Comparison of ENCODE assay signal across 16 cellular contexts in genomic region chr15:64682255-64682654, GRCh38.
A peak's percentile ranks its signal among the peaks of the same experiment; 100 is the strongest.
DNase-seq lines count a peak whose midpoint lies in the region; ATAC-seq and TF ChIP-seq lines count a peak whose summit lies in the region.
"Had no signal": no experiment of that assay in that cellular context is flagged by ENCODE, and none has a peak within 500 bp of the region (broad histone marks: within the 10 kb centered on the region; RNA-seq: fewer than 3 reads in every experiment).

No MANE protein-coding gene starts in this region.

- H3K36me3 Mint-ChIP-seq in CD4-positive, alpha-beta memory T cell, result peaks cover 50 to 89% of the 10 kb centered on the region in 2 donors
- H3K36me3 Mint-ChIP-seq in T-cell, result peaks cover 61% of the 10 kb centered on the region
- H3K36me3 Mint-ChIP-seq in effector memory CD8-positive, alpha-beta T cell (ENCODE audit: insufficient read depth), result peaks cover 47% of the 10 kb centered on the region
- H3K36me3 Mint-ChIP-seq in nephron progenitor cell (ENCODE audit: low read depth), result peaks cover 54% of the 10 kb centered on the region

- H3K4me3 ChIP-seq in CD4-positive, alpha-beta memory T cell (ENCODE audit: low read length in 2 of 2), result no peak overlapping the region
- H3K4me3 ChIP-seq in body of pancreas, result no peak overlapping the region
- H3K4me3 ChIP-seq: GM23248, PC-9 had no signal

- H3K9me3 Mint-ChIP-seq in CD4-positive, alpha-beta memory T cell, result no peaks in the 10 kb centered on the region
- no peaks in the 10 kb centered on the region for H3K9me3 Mint-ChIP-seq in T-cell
- no peaks in the 10 kb centered on the region for H3K9me3 Mint-ChIP-seq in effector memory CD8-positive, alpha-beta T cell
- no peaks in the 10 kb centered on the region for H3K9me3 Mint-ChIP-seq in nephron progenitor cell

- H3K4me1 ChIP-seq in CD4-positive, alpha-beta memory T cell (ENCODE audit: insufficient read depth, low read length), result no peaks in the 10 kb centered on the region
- H3K4me1 ChIP-seq in body of pancreas, result no peaks in the 10 kb centered on the region

- no peak overlapping the region for H3K27ac ChIP-seq in CD4-positive, alpha-beta memory T cell (ENCODE audit: low read depth, low read length)
- no peak overlapping the region for H3K27ac ChIP-seq in body of pancreas
- H3K27ac ChIP-seq: GM23248, PC-9 had no signal

- H3K4me3 Mint-ChIP-seq in CD4-positive, alpha-beta memory T cell, result no peak overlapping the region
- H3K4me3 Mint-ChIP-seq in T-cell (no peak overlapping the region), nephron progenitor cell (no peak overlapping the region)
- no peak overlapping the region for H3K4me3 Mint-ChIP-seq in effector memory CD8-positive, alpha-beta T cell

- intact Hi-C loops in CD4-positive, alpha-beta memory T cell (cut with micrococcal nuclease), result no loop called here
- intact Hi-C loops in body of pancreas (cut with DNase I), result loop anchor here (10.0 kb wide), 1 partner anchor 257 kb away; no protein-coding TSS in a partner anchor

- no peaks in the 10 kb centered on the region for H3K27me3 ChIP-seq in CD4-positive, alpha-beta memory T cell (ENCODE audit: insufficient read depth, low read length)
- H3K27me3 ChIP-seq in body of pancreas, result no peaks in the 10 kb centered on the region
- H3K27me3 ChIP-seq: BE2C had no signal

- no peak for TF ChIP-seq POLR2A in body of pancreas (IDR thresholded peaks at IDR 0.05)

- POLR2A ChIA-PET in CD4-positive, alpha-beta memory T cell (lab: Charles Lee; ENCODE audit: partially characterized antibody), result interaction anchor here (1.1 kb wide), 1 partner anchor 252 kb away, joined by 3 read pairs; no protein-coding TSS in a partner anchor
- POLR2A ChIA-PET in T-cell (lab: Charles Lee), result no interaction called here

- H3K27ac Mint-ChIP-seq in CD4-positive, alpha-beta memory T cell, result peak overlapping the region in 5 of 7 donors; percentile 46 to 75 (median 62)
- H3K27ac Mint-ChIP-seq in T-cell (peak overlapping the region; percentile 58 to 74), nephron progenitor cell (peak overlapping the region; percentile 29)
- peak overlapping the region; percentile 45 to 84 for H3K27ac Mint-ChIP-seq in effector memory CD8-positive, alpha-beta T cell

- no peaks in the 10 kb centered on the region for H3K9me3 ChIP-seq in CD4-positive, alpha-beta memory T cell (ENCODE audit: control insufficient read depth in 1 of 2, low read length in 2 of 2)
- H3K9me3 ChIP-seq in body of pancreas, result no peaks in the 10 kb centered on the region
- H3K9me3 ChIP-seq: BE2C had no signal

- TF ChIP-seq CTCF in nephron progenitor cell (IDR thresholded peaks at IDR 0.05) (no peak), body of pancreas (IDR thresholded peaks at IDR 0.05) (no peak)

- H3K4me1 Mint-ChIP-seq in CD4-positive, alpha-beta memory T cell, result peaks cover 0 to 7% (median 3%) of the 10 kb centered on the region in 4 donors
- H3K4me1 Mint-ChIP-seq in T-cell (peaks cover 0 to 3% (median 0%) of the 10 kb centered on the region in 3 donors), nephron progenitor cell (peaks cover 23% of the 10 kb centered on the region)
- H3K4me1 Mint-ChIP-seq in effector memory CD8-positive, alpha-beta T cell (ENCODE audit: low read depth in 2 of 2), result no peaks in the 10 kb centered on the region

- H3K36me3 ChIP-seq in CD4-positive, alpha-beta memory T cell (ENCODE audit: insufficient read depth, low read length), result peaks cover 54% of the 10 kb centered on the region
- peaks cover 0 to 26% of the 10 kb centered on the region in 2 donors for H3K36me3 ChIP-seq in body of pancreas (replicated peaks in 1 of 2; ENCODE audit: insufficient read depth in 1 of 2, low read depth in 2 of 2)

- DNase-seq in CD4-positive, alpha-beta memory T cell, result no peak
- DNase-seq in T-cell (no peak), nephron progenitor cell (no peak), body of pancreas (no peak), NCI-H510A (lab: John Stamatoyannopoulos, UW) (no peak), NCI-H2081 treated with DMSO at 0.1 percent for 48 hours (lab: John Stamatoyannopoulos, UW) (no peak), NCI-H345 (lab: John Stamatoyannopoulos, UW) (no peak)
- no peak for DNase-seq in effector memory CD8-positive, alpha-beta T cell
- DNase-seq: BE2C, DMS 273 treated with DMSO at 0.1 percent for 48 hours, GM23248, KBM-7, NCI-H146, NCI-H2227 treated with DMSO at 0.1 percent for 48 hours, NCI-H69, PC-9 had no signal

- CTCF ChIA-PET in CD4-positive, alpha-beta memory T cell (lab: Charles Lee; ENCODE audit: partially characterized antibody), result interaction anchor here (1.0 to 25.2 kb wide), 7 partner anchors 8 to 294 kb away, joined by 3 to 509 read pairs (median 6); partner anchors contain the start of gene TRIP4
- CTCF ChIA-PET in T-cell (lab: Charles Lee), result interaction anchor here in 1 of 2 donors (1.0 kb wide), 1 partner anchor 38 kb away, joined by 3 read pairs; no protein-coding TSS in a partner anchor

- WGBS in body of pancreas, 2 donors, result 73 to 75% methylated on average over 3 of the region's 3 CpGs

- H3K27me3 Mint-ChIP-seq in CD4-positive, alpha-beta memory T cell, result no peaks in the 10 kb centered on the region
- no peaks in the 10 kb centered on the region for H3K27me3 Mint-ChIP-seq in T-cell
- no peaks in the 10 kb centered on the region for H3K27me3 Mint-ChIP-seq in effector memory CD8-positive, alpha-beta T cell
- no peaks in the 10 kb centered on the region for H3K27me3 Mint-ChIP-seq in nephron progenitor cell (ENCODE audit: low read depth, poor library complexity)

- ATAC-seq in T-cell (replicated peaks in 1 of 4) (no peak), body of pancreas (no peak)
- no peak for ATAC-seq in effector memory CD8-positive, alpha-beta T cell (replicated peaks)
